In the genomic region with DNA sequence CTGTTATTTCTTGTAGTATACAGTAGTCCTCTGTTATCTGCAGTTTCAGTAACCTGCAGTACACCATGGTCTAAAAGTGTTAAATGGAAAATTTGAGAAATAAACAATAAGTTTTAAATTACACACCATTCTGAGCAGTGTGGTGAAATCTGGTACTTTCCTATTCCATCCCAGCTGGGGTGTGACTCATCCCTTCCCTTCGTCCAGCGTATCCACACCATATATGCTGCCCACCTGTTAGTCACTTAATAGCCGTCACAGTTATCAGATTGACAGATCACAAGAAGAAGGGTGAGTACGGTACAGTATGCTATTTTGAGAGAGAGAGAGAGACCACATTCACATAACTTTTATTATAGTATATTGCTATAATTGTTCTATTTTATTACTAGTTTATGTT, we compare ENCODE assay signal across 1 cellular context.
TF ChIP-seq lines count a peak whose summit lies in the region.

No MANE protein-coding gene starts in this region.

TF ChIP-seq in GM12878, 131 proteins besides CTCF, POLR2A, EP300 and RAD21 (continued from another document):
- TF ChIP-seq, protein P1, sequence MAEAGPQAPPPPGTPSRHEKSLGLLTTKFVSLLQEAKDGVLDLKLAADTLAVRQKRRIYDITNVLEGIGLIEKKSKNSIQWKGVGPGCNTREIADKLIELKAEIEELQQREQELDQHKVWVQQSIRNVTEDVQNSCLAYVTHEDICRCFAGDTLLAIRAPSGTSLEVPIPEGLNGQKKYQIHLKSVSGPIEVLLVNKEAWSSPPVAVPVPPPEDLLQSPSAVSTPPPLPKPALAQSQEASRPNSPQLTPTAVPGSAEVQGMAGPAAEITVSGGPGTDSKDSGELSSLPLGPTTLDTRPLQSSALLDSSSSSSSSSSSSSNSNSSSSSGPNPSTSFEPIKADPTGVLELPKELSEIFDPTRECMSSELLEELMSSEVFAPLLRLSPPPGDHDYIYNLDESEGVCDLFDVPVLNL (IDR thresholded peaks at IDR 0.05; ENCODE audit: low read depth, low read length), result no peak
